Comparison of ENCODE assay signal across 1 cellular context in genomic region chr15:67018026-67018425, GRCh38.
TF ChIP-seq lines count a peak whose summit lies in the region.

No MANE protein-coding gene starts in this region.

TF ChIP-seq in HEK293, 187 proteins besides CTCF, POLR2A, EP300 and RAD21:
- TF ChIP-seq KLF10 (tag by site-specific recombination; IDR thresholded peaks at IDR 0.05) (no peak), ZNF426 (tag by site-specific recombination; IDR thresholded peaks at IDR 0.05) (no peak), ZNF394 (tag by site-specific recombination; IDR thresholded peaks at IDR 0.05; ENCODE audit: borderline replicate concordance) (peak; percentile 64; the same call in 1 of the 2 replicates), ZNF621 (tag by site-specific recombination; IDR thresholded peaks at IDR 0.05) (no peak), ZNF341 (tag by site-specific recombination; IDR thresholded peaks at IDR 0.05; ENCODE audit: low read depth) (no peak), ZNF404 (tag by site-specific recombination; IDR thresholded peaks at IDR 0.05) (no peak), SP2 (tag by site-specific recombination; IDR thresholded peaks at IDR 0.05) (no peak), GLIS2 (tag by site-specific recombination; IDR thresholded peaks at IDR 0.05) (no peak)
